13 cellular contexts compared by ENCODE assay signal in the genomic region with DNA sequence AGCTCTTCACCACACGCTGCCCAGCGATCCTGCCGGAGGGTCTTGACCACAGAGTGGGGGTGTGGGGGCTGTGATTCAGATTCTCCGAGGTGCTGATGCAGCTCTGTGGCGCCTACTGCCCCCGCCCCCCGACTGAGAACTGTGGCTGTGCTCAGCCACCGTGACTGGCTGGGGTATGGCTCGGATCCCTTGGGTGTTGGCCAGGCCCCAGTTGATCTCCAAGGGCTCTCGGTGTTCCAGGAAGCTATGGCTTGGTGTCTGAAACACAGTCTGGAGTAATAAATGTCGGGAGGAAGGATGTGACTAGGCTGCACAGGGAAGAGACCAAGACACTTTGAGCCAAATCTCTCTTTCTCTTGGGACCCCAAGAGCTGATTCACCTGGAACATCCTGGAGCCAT.
DNase-seq lines count a peak whose midpoint lies in the region; ATAC-seq and TF ChIP-seq lines count a peak whose summit lies in the region.
"Had no signal": no experiment of that assay in that cellular context is flagged by ENCODE, and none has a peak within 500 bp of the region (broad histone marks: within the 10 kb centered on the region; RNA-seq: fewer than 3 reads in every experiment).

No MANE protein-coding gene starts in this region.

- H3K27me3 ChIP-seq in MG63 (no peaks in the 10 kb centered on the region), prostate gland (replicated peaks; ENCODE audit: insufficient read depth) (no peaks in the 10 kb centered on the region)

- ATAC-seq in GM19035 (IDR thresholded peaks at IDR 0.05; ENCODE audit: unreplicated experiment): no peak

- no peaks in the 10 kb centered on the region for H3K36me3 ChIP-seq in MG63
- H3K36me3 ChIP-seq in prostate gland: no peaks in the 10 kb centered on the region

- DNase-seq in AG08395 (ENCODE audit: low spot score): peak; percentile 53
- DNase-seq in MG63: peak; percentile 63
- DNase-seq in fibroblast of mammary gland (ENCODE audit: low read depth): peak; percentile 47
- peak; percentile 90 for DNase-seq in prostate gland (ENCODE audit: low spot score)
- DNase-seq in T1000 (lab: John Stamatoyannopoulos, UW): no peak
- DNase-seq in HT-29 (ENCODE audit: low spot score): no peak
- DNase-seq in NCI-H187 treated with DMSO at 0.1 percent for 48 hours (lab: John Stamatoyannopoulos, UW): no peak
- DNase-seq: activated CD8-positive, alpha-beta memory T cell treated with anti-CD3 and anti-CD28 coated beads for 24 hours; amniotic stem cell; erythroblast; NCI-H69; retina had no signal

- TF ChIP-seq POLR2A in prostate gland (IDR thresholded peaks at IDR 0.05): no peak

- H3K9me3 ChIP-seq in MG63 (no peaks in the 10 kb centered on the region), prostate gland (no peaks in the 10 kb centered on the region)

- 12% methylated on average over 11 of the region's 11 CpGs for WGBS in prostate gland

- no peak for TF ChIP-seq CTCF in fibroblast of mammary gland (conservative IDR thresholded peaks at IDR 0.05; ENCODE audit: control insufficient read depth, insufficient read depth, low read depth, low read length)
- TF ChIP-seq CTCF in prostate gland (IDR thresholded peaks at IDR 0.05): no peak

- peak overlapping the region; percentile 83 to 87 for H3K27ac ChIP-seq in prostate gland

- intact Hi-C loops in prostate gland (cut with DNase I): no loop called here

- H3K4me3 ChIP-seq in MG63 (no peak overlapping the region), fibroblast of mammary gland (ENCODE audit: control insufficient read depth, low read depth, low read length) (no peak overlapping the region), prostate gland (no peak overlapping the region)

- peaks cover 24% of the 10 kb centered on the region for H3K4me1 ChIP-seq in prostate gland (replicated peaks)

Comparison
In these comparisons a context has a peak if more than half of its experiments do, and no peak if none do; other contexts are left out.
1. DNase-seq: peak in AG08395 (single experiment), MG63 (single experiment), fibroblast of mammary gland (single experiment) and prostate gland (single experiment); none in T1000 (single experiment), HT-29 (single experiment) and NCI-H187 treated with DMSO at 0.1 percent for 48 hours (single experiment).